In the genomic region with DNA sequence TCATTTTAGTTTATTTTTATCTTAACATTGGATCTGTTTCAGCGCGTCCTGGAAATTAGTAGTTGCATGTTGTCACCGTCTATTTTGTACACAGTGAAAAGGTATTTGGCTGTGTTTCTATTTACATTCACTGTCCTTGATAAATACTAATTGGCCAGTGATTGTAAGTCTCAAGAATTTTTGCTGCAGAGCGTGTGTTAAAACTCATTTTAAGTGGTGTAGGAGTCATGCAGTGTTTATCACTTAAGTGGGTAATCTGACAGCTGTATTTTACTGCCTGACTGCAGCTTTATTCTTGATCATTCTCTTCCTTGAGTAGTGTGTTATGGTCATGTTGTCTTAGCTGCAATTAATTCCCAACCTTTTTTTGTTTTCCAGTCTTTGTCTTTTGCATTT, we compare ENCODE assay signal across 12 cellular contexts. TPM values are rescaled to one million over a fixed set of nuclear protein-coding genes. Genes with fewer than 3 reads are reported as not detected.
A peak's percentile ranks its signal among the peaks of the same experiment; 100 is the strongest.
DNase-seq lines count a peak whose midpoint lies in the region; ATAC-seq, FAIRE-seq and TF ChIP-seq lines count a peak whose summit lies in the region.
"Had no signal": no experiment of that assay in that cellular context is flagged by ENCODE, and none has a peak within 500 bp of the region (broad histone marks: within the 10 kb centered on the region; RNA-seq: fewer than 3 reads in every experiment).

No MANE protein-coding gene starts in this region.

- ATAC-seq in HG03460 (IDR thresholded peaks at IDR 0.05; ENCODE audit: unreplicated experiment) (peak; percentile 8), psoas muscle (no peak)

- H3K4me2 ChIP-seq in neural progenitor cell, result peak overlapping the region; percentile 36

- H3K27ac Mint-ChIP-seq in CD14-positive monocyte (peak overlapping the region; percentile 65 to 92 (median 83)), neural progenitor cell (no peak overlapping the region)

- no peaks in the 10 kb centered on the region for H3K9me3 ChIP-seq in neural progenitor cell (ENCODE audit: low read depth)
- no peaks in the 10 kb centered on the region for H3K9me3 ChIP-seq in psoas muscle
- H3K9me3 ChIP-seq: gastrocnemius medialis, Peyer's patch had no signal

- H3K36me3 ChIP-seq in neural progenitor cell, result no peaks in the 10 kb centered on the region
- H3K36me3 ChIP-seq in psoas muscle (ENCODE audit: insufficient read depth in 1 of 2, low read depth in 1 of 2), result no peaks in the 10 kb centered on the region
- H3K36me3 ChIP-seq: gastrocnemius medialis, Peyer's patch had no signal

- DNase-seq in CD14-positive monocyte (ENCODE audit: low spot score) (no peak), neural progenitor cell (ENCODE audit: low spot score) (peak; percentile 14), DMS53 treated with DMSO at 0.1 percent for 48 hours (lab: John Stamatoyannopoulos, UW; ENCODE audit: unreplicated experiment) (no peak), RWPE1 (ENCODE audit: low spot score) (no peak), psoas muscle (no peak), DMS79 treated with DMSO at 0.1 percent for 48 hours (lab: John Stamatoyannopoulos, UW) (no peak)
- DNase-seq: activated T-cell treated with anti-CD3 and anti-CD28 coated beads, Interleukin-2, amount 50 U/mL, for 1 hour; gastrocnemius medialis; NCI-H187 treated with DMSO at 0.1 percent for 48 hours; Peyer's patch had no signal

- FAIRE-seq in endometrium (lab: Jason Lieb, UNC), result peak; percentile 72

- peaks cover 18% of the 10 kb centered on the region for H3F3A ChIP-seq in neural progenitor cell (ENCODE audit: low read depth)

- H3K27me3 Mint-ChIP-seq in CD14-positive monocyte (ENCODE audit: low read depth in 3 of 3) (peaks cover 0 to 2% (median 2%) of the 10 kb centered on the region in 3 donors), neural progenitor cell (ENCODE audit: insufficient read depth, low read depth) (no peaks in the 10 kb centered on the region)

- no peak overlapping the region for H2AFZ ChIP-seq in neural progenitor cell (replicated peaks)

- H3K79me2 ChIP-seq in neural progenitor cell (ENCODE audit: low read depth), result no peaks in the 10 kb centered on the region

- peak overlapping the region; percentile 58 to 81 for H3K4me3 Mint-ChIP-seq in CD14-positive monocyte
- H3K4me3 Mint-ChIP-seq in neural progenitor cell, result no peak overlapping the region

- CTCF ChIA-PET in RWPE1 (lab: Yijun Ruan, JAX), result no interaction called here

- no peak overlapping the region for H3K9ac ChIP-seq in neural progenitor cell

- H3K4me1 Mint-ChIP-seq in CD14-positive monocyte (peaks cover 34% of the 10 kb centered on the region), neural progenitor cell (peaks cover 22% of the 10 kb centered on the region)

- WGBS in psoas muscle, 3 donors, result 39 to 45% (median 43%) methylated on average over 4 of the region's 4 CpGs

- H3K4me1 ChIP-seq in neural progenitor cell (peaks cover 33% of the 10 kb centered on the region), psoas muscle (no peaks in the 10 kb centered on the region)

- peaks cover 20% of the 10 kb centered on the region for H3K27me3 ChIP-seq in neural progenitor cell
- no peaks in the 10 kb centered on the region for H3K27me3 ChIP-seq in psoas muscle (ENCODE audit: insufficient read depth in 3 of 3, low read length in 2 of 3)
- H3K27me3 ChIP-seq: gastrocnemius medialis, Peyer's patch had no signal

- H4K20me1 ChIP-seq in neural progenitor cell (ENCODE audit: low read depth), result no peaks in the 10 kb centered on the region

- H3K36me3 Mint-ChIP-seq in CD14-positive monocyte (no peaks in the 10 kb centered on the region), neural progenitor cell (no peaks in the 10 kb centered on the region)

- intact Hi-C loops in CD14-positive monocyte (cut with micrococcal nuclease), result loop anchor here in 1 of 2 donors (10.0 kb wide), 1 partner anchor 78 kb away; a partner anchor contains a TSS
- intact Hi-C loops in psoas muscle (cut with DNase I), result loop anchor here in 1 of 2 donors (10.0 kb wide), 1 partner anchor 232 kb away; no protein-coding TSS in a partner anchor

- POLR2A ChIA-PET in RWPE1 (lab: Yijun Ruan, JAX; ENCODE audit: low non-redundant PET), result no interaction called here

- no peaks in the 10 kb centered on the region for H3K9me3 Mint-ChIP-seq in CD14-positive monocyte
- no peaks in the 10 kb centered on the region for H3K9me3 Mint-ChIP-seq in neural progenitor cell

- H3K27ac ChIP-seq in neural progenitor cell (peak overlapping the region; percentile 64), RWPE1 (no peak overlapping the region), psoas muscle (no peak overlapping the region)

- TF ChIP-seq CTCF in CD14-positive monocyte (IDR thresholded peaks at IDR 0.05) (no peak), neural progenitor cell (IDR thresholded peaks at IDR 0.05) (no peak), RWPE1 (conservative IDR thresholded peaks at IDR 0.05; ENCODE audit: low read depth) (no peak), psoas muscle (IDR thresholded peaks at IDR 0.05) (no peak)

- H3K4me3 ChIP-seq in neural progenitor cell (no peak overlapping the region), psoas muscle (no peak overlapping the region)
- H3K4me3 ChIP-seq: Peyer's patch had no signal

RNA-seq across cellular contexts. Expression of a gene that starts 9.8 kb away (rescaled TPM):
- 1 to 10 TPM in 1 of 2 donors, under 1 TPM in 1; 0.88 to 1.2 TPM for polyA plus RNA-seq in CD14-positive monocyte
- 1.5 and 2.5 TPM in 2 replicates for total RNA-seq in neural progenitor cell (ENCODE audit: low replicate concordance)
- total RNA-seq in psoas muscle, result 10 to 100 TPM in 1 of 4 donors, 1 to 10 TPM in 3; 6.8 to 16.4 (median 8.0) TPM
- polyA plus RNA-seq in psoas muscle, result 1 to 10 TPM; 1.5 to 4.7 (median 2.3) TPM
